ENCODE assay signal across 25 cellular contexts in genomic region chr14:20524027-20524426, GRCh38. TPM values are rescaled to one million over a fixed set of nuclear protein-coding genes. Genes with fewer than 3 reads are reported as not detected.
"Had no signal": no experiment of that assay in that cellular context is flagged by ENCODE, and none has a peak within 500 bp of the region (broad histone marks: within the 10 kb centered on the region; RNA-seq: fewer than 3 reads in every experiment).

No MANE protein-coding gene starts in this region.

- ATAC-seq: Panc1, PC-3, Right ventricle myocardium inferior, SK-N-SH treated with all-trans-retinoic acid at 6 μM for 48 hours had no signal

- H3K9me3 ChIP-seq: MG63, SJCRH30 had no signal

- H3K27me3 ChIP-seq: MG63, SJCRH30 had no signal

- H3K36me3 ChIP-seq: MG63, SJCRH30 had no signal

- H3K27ac ChIP-seq: SJCRH30 had no signal

- DNase-seq: IMR-90; Karpas-422; KG1; MG63; NCI-H1092; NCI-H1105 treated with DMSO at 0.1 percent for 48 hours; NCI-H1417 treated with DMSO at 0.1 percent for 48 hours; NCI-H146; NCI-H1694 treated with DMSO at 0.1 percent for 48 hours; NCI-H1930; NCI-H2081; NCI-H2107; NCI-H2227 treated with DMSO at 0.1 percent for 48 hours; NCI-H526 treated with DMSO at 0.1 percent for 48 hours; NCI-H774; NK-92 treated with Interleukin-12 subunit alpha and Interleukin-12 subunit beta, amount 100 ng/mL, for 24 hours; PC-3; SHP77 treated with DMSO at 0.1 percent for 48 hours; SJCRH30 had no signal

- H3K4me1 ChIP-seq: SJCRH30 had no signal

- H3K4me3 ChIP-seq: MG63, SJCRH30 had no signal

RNA-seq across cellular contexts. Expression of gene RNASE10, which starts 18.7 kb away (rescaled TPM):
- total RNA-seq: HT-29, IMR-90, NCI-H460, PC-3, SJCRH30 had no signal
- polyA plus RNA-seq: IMR-90 had no signal

RNA-seq across cellular contexts. Expression of gene RNASE9, which starts 36.8 kb away (rescaled TPM):
- total RNA-seq: HT-29, IMR-90, NCI-H460, OCI-LY7, PC-3, Right ventricle myocardium inferior, SJCRH30 had no signal
- polyA plus RNA-seq: IMR-90 had no signal
